Comparison of ENCODE assay signal across 1 cellular context in genomic region chr15:26222781-26223180, GRCh38.
TF ChIP-seq lines count a peak whose summit lies in the region.

No MANE protein-coding gene starts in this region.

TF ChIP-seq in GM23338, 12 proteins besides CTCF, POLR2A, EP300 and RAD21 (continued from another document):
- TF ChIP-seq ZNF462 (CRISPR knock-in tag; IDR thresholded peaks at IDR 0.05): no peak
TF ChIP-seq in GM23338: peak in this region for 0.
